In the genomic region with DNA sequence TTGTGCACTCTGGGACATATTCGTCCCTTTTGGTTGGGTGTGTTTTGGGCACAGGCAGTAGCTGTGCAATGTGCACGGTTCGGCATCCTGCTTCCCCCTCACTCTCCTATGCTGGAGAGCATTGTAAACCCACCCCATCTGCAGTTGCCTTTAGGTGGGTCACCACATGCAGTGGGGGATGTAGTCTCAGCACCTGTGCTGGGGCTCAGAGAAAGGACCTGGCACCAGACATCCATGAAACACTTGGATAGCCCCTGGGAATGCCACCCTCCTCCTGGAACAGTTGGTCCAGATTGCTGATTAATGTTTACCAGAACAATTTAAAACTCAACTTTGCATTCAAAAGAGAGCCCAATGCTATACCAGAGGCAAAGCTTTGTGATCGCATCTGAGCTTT, we compare ENCODE assay signal across 13 cellular contexts.
DNase-seq lines count a peak whose midpoint lies in the region; ATAC-seq and TF ChIP-seq lines count a peak whose summit lies in the region.
"Had no signal": no experiment of that assay in that cellular context is flagged by ENCODE, and none has a peak within 500 bp of the region (broad histone marks: within the 10 kb centered on the region; RNA-seq: fewer than 3 reads in every experiment).

No MANE protein-coding gene starts in this region.

- no peaks in the 10 kb centered on the region for H3K36me3 Mint-ChIP-seq in activated T-cell treated with anti-CD3 and anti-CD28 coated beads, Interleukin-2, amount 50 U/mL, for 72 hours (ENCODE audit: insufficient read depth in 2 of 2)
- H3K36me3 Mint-ChIP-seq: activated CD4-positive, alpha-beta memory T cell treated with anti-CD3 and anti-CD28 coated beads for 36 hours had no signal

- H3K27ac ChIP-seq in coronary artery (peak overlapping the region; percentile 54 to 91), muscle layer of duodenum (ENCODE audit: low read length) (peak overlapping the region; percentile 41), transverse colon (peak overlapping the region; percentile 36 to 55 (median 48))
- H3K27ac ChIP-seq: epithelial cell of prostate had no signal

- H3K4me3 ChIP-seq in coronary artery = peak overlapping the region; percentile 44
- no peak overlapping the region for H3K4me3 ChIP-seq in muscle layer of duodenum (ENCODE audit: low read depth in 1 of 2, low read length in 2 of 2)
- H3K4me3 ChIP-seq in transverse colon = no peak overlapping the region

- WGBS in transverse colon (ENCODE audit: low coverage in 1 of 2), 2 donors = 66 to 70% methylated on average over 4 of the region's 4 CpGs

- peaks cover 41% of the 10 kb centered on the region for H3K4me1 Mint-ChIP-seq in activated T-cell treated with anti-CD3 and anti-CD28 coated beads, Interleukin-2, amount 50 U/mL, for 72 hours (ENCODE audit: low read depth)

- H3K9me3 Mint-ChIP-seq in activated T-cell treated with anti-CD3 and anti-CD28 coated beads, Interleukin-2, amount 50 U/mL, for 72 hours = no peaks in the 10 kb centered on the region
- H3K9me3 Mint-ChIP-seq: activated CD4-positive, alpha-beta memory T cell treated with anti-CD3 and anti-CD28 coated beads for 36 hours had no signal

- peak; percentile 11 for DNase-seq in activated T-cell treated with anti-CD3 and anti-CD28 coated beads, Interleukin-2, amount 50 U/mL, for 1 hour
- DNase-seq in activated T-cell treated with anti-CD3 and anti-CD28 coated beads, Interleukin-2, amount 50 U/mL, for 72 hours = no peak
- DNase-seq in coronary artery (ENCODE audit: low spot score) (peak; percentile 67), transverse colon (no peak), HuH-7.5 (ENCODE audit: low spot score) (no peak), G401 (ENCODE audit: low spot score) (no peak)
- DNase-seq: activated CD4-positive, alpha-beta memory T cell treated with anti-CD3 and anti-CD28 coated beads for 36 hours; MM.1S; stimulated activated naive CD4-positive, alpha-beta T cell; SW 1271 had no signal

- H3K9me3 ChIP-seq in muscle layer of duodenum (ENCODE audit: control insufficient read depth in 1 of 2, low read length in 2 of 2) (no peaks in the 10 kb centered on the region), transverse colon (no peaks in the 10 kb centered on the region)

- in situ Hi-C loops in transverse colon (cut with MboI; ENCODE audit: low pct_ligation_motif_present in 1 of 4, low pct_unique_long_range_greater_than_20kb in 1 of 4, low sequenced_read_pairs in 3 of 4) (no loop called here), G401 (cut with HindIII; ENCODE audit: low sequenced_read_pairs) (no loop called here)

- H3K4me3 Mint-ChIP-seq in activated T-cell treated with anti-CD3 and anti-CD28 coated beads, Interleukin-2, amount 50 U/mL, for 72 hours = no peak overlapping the region
- H3K4me3 Mint-ChIP-seq: activated CD4-positive, alpha-beta memory T cell treated with anti-CD3 and anti-CD28 coated beads for 36 hours had no signal

- H3K4me1 ChIP-seq in muscle layer of duodenum (ENCODE audit: control insufficient read depth in 1 of 2, insufficient read depth in 2 of 2, low read length in 2 of 2) (peaks cover 13 to 26% of the 10 kb centered on the region in 2 donors), transverse colon (peaks cover 13 to 24% (median 14%) of the 10 kb centered on the region in 4 donors)

- H3K27me3 ChIP-seq in muscle layer of duodenum (ENCODE audit: low read depth, low read length) (no peaks in the 10 kb centered on the region), transverse colon (no peaks in the 10 kb centered on the region)

- no peaks in the 10 kb centered on the region for H3K27me3 Mint-ChIP-seq in activated T-cell treated with anti-CD3 and anti-CD28 coated beads, Interleukin-2, amount 50 U/mL, for 72 hours (ENCODE audit: low read depth)
- H3K27me3 Mint-ChIP-seq: activated CD4-positive, alpha-beta memory T cell treated with anti-CD3 and anti-CD28 coated beads for 36 hours had no signal

- H3K36me3 ChIP-seq in muscle layer of duodenum (ENCODE audit: control insufficient read depth in 1 of 2, insufficient read depth in 2 of 2, low read length in 2 of 2) (no peaks in the 10 kb centered on the region), transverse colon (no peaks in the 10 kb centered on the region)

- TF ChIP-seq CTCF in coronary artery (IDR thresholded peaks at IDR 0.05) (no peak), transverse colon (IDR thresholded peaks at IDR 0.05) (no peak)

- TF ChIP-seq POLR2A in transverse colon (IDR thresholded peaks at IDR 0.05) = no peak

- no peak overlapping the region for H3K27ac Mint-ChIP-seq in activated T-cell treated with anti-CD3 and anti-CD28 coated beads, Interleukin-2, amount 50 U/mL, for 72 hours
- H3K27ac Mint-ChIP-seq: activated CD4-positive, alpha-beta memory T cell treated with anti-CD3 and anti-CD28 coated beads for 36 hours had no signal

- ATAC-seq in activated T-cell treated with anti-CD3 and anti-CD28 coated beads, Interleukin-2, amount 50 U/mL, for 72 hours (replicated peaks in 1 of 2) = no peak
- ATAC-seq in HG03442 (IDR thresholded peaks at IDR 0.05; ENCODE audit: unreplicated experiment) = no peak

- TF ChIP-seq EP300 in transverse colon (IDR thresholded peaks at IDR 0.05; ENCODE audit: low read depth) = no peak

- intact Hi-C loops in transverse colon (cut with DNase I; ENCODE audit: low total_unique reads) = no loop called here

Comparison
In these comparisons a context has a peak if more than half of its experiments do, and no peak if none do; other contexts are left out.
1. DNase-seq: peak in activated T-cell treated with anti-CD3 and anti-CD28 coated beads, Interleukin-2, amount 50 U/mL, for 1 hour (single experiment) and coronary artery (single experiment); none in activated T-cell treated with anti-CD3 and anti-CD28 coated beads, Interleukin-2, amount 50 U/mL, for 72 hours (0 of 2), transverse colon (single experiment), HuH-7.5 (single experiment) and G401 (single experiment).
2. Peak in every context shown above with its lines, with median percentiles within 50 percentile points of each other: H3K27ac ChIP-seq.